In genomic region chr6:16184129-16184528, GRCh38 we compare ENCODE assay signal across 8 cellular contexts. TPM values are rescaled to one million over a fixed set of nuclear protein-coding genes. Genes with fewer than 3 reads are reported as not detected.
A peak's percentile ranks its signal among the peaks of the same experiment; 100 is the strongest.
DNase-seq lines count a peak whose midpoint lies in the region; ATAC-seq, FAIRE-seq and TF ChIP-seq lines count a peak whose summit lies in the region.

No MANE protein-coding gene starts in this region.

- H3K9me3 ChIP-seq in keratinocyte (ENCODE audit: control insufficient read depth, low read depth, low read length): no peaks in the 10 kb centered on the region

- H3K9me1 ChIP-seq in keratinocyte (ENCODE audit: control insufficient read depth, extremely low read depth, insufficient read depth, low read length): no peaks in the 10 kb centered on the region

- H3K27ac ChIP-seq in keratinocyte (ENCODE audit: control insufficient read depth, insufficient read depth, low read length): no peak overlapping the region

- peak; percentile 64 for DNase-seq in activated CD4-positive, alpha-beta T cell treated with anti-CD3 and anti-CD28 coated beads, Interleukin-2, amount 10 ng/mL, durations not matched to agents 24 days and 14 days
- no peak for DNase-seq in activated CD4-positive, alpha-beta T cell treated with anti-CD3 and anti-CD28 coated beads for 4 hours
- DNase-seq in HT-29 (ENCODE audit: low spot score) (peak; percentile 78), SW480 (ENCODE audit: low spot score) (peak; percentile 43), keratinocyte (ENCODE audit: low read depth, low spot score) (no peak), NCI-H2171 treated with DMSO at 0.1 percent for 48 hours (lab: John Stamatoyannopoulos, UW) (no peak)

- H2AFZ ChIP-seq in keratinocyte (ENCODE audit: control insufficient read depth, low read length): no peak overlapping the region

- H3K27me3 Mint-ChIP-seq in activated CD4-positive, alpha-beta T cell treated with anti-CD3 and anti-CD28 coated beads, Interleukin-2, amount 10 ng/mL, durations not matched to agents 24 days and 14 days: peaks cover 15% of the 10 kb centered on the region

- H4K20me1 ChIP-seq in keratinocyte (ENCODE audit: control insufficient read depth, extremely low read depth, insufficient read depth, low read length): no peaks in the 10 kb centered on the region

- H3K4me1 Mint-ChIP-seq in activated CD4-positive, alpha-beta T cell treated with anti-CD3 and anti-CD28 coated beads, Interleukin-2, amount 10 ng/mL, durations not matched to agents 24 days and 14 days: peaks cover 19% of the 10 kb centered on the region

- no peaks in the 10 kb centered on the region for H3K4me1 ChIP-seq in keratinocyte (ENCODE audit: control insufficient read depth, extremely low read depth, insufficient read depth, low read length)

- H3K9ac ChIP-seq in keratinocyte (ENCODE audit: control insufficient read depth, extremely low read depth, insufficient read depth, low read length): no peak overlapping the region

- no peaks in the 10 kb centered on the region for H3K36me3 ChIP-seq in keratinocyte (ENCODE audit: control insufficient read depth in 2 of 2, extremely low read depth in 1 of 2, insufficient read depth in 2 of 2, low read length in 2 of 2)

- H3K27me3 ChIP-seq in keratinocyte (ENCODE audit: control insufficient read depth, extremely low read depth, insufficient read depth, low read length): peaks cover 1% of the 10 kb centered on the region

- peaks cover 9% of the 10 kb centered on the region for H3K9me3 Mint-ChIP-seq in activated CD4-positive, alpha-beta T cell treated with anti-CD3 and anti-CD28 coated beads, Interleukin-2, amount 10 ng/mL, durations not matched to agents 24 days and 14 days

- no peaks in the 10 kb centered on the region for H3K79me2 ChIP-seq in keratinocyte (ENCODE audit: control insufficient read depth, insufficient read depth, low read length)

- no peak overlapping the region for H3K4me3 ChIP-seq in keratinocyte (ENCODE audit: control insufficient read depth in 2 of 3, extremely low read depth in 1 of 3, insufficient read depth in 2 of 3, low read depth in 1 of 3, low read length in 3 of 3)

- H3K4me2 ChIP-seq in keratinocyte (ENCODE audit: control insufficient read depth, extremely low read depth, insufficient read depth, low read depth, low read length): no peak overlapping the region

- H3K36me3 Mint-ChIP-seq in activated CD4-positive, alpha-beta T cell treated with anti-CD3 and anti-CD28 coated beads, Interleukin-2, amount 10 ng/mL, durations not matched to agents 24 days and 14 days (ENCODE audit: low read depth): peaks cover 8% of the 10 kb centered on the region

- no peak overlapping the region for H3K4me3 Mint-ChIP-seq in activated CD4-positive, alpha-beta T cell treated with anti-CD3 and anti-CD28 coated beads, Interleukin-2, amount 10 ng/mL, durations not matched to agents 24 days and 14 days

- TF ChIP-seq CTCF in keratinocyte (optimal IDR thresholded peaks at IDR 0.05 in 1 of 3, IDR thresholded peaks at IDR 0.05 in 1 of 3, conservative IDR thresholded peaks at IDR 0.05 in 1 of 3; ENCODE audit: extremely low read depth in 1 of 3, insufficient read depth in 2 of 3, low read length in 3 of 3): peak; percentile 46 to 74 (median 56)

- H3K27ac Mint-ChIP-seq in activated CD4-positive, alpha-beta T cell treated with anti-CD3 and anti-CD28 coated beads, Interleukin-2, amount 10 ng/mL, durations not matched to agents 24 days and 14 days: no peak overlapping the region

- FAIRE-seq in keratinocyte (lab: Jason Lieb, UNC): no peak

- dilution Hi-C loops in keratinocyte (cut with MboI; ENCODE audit: extremely low pct_ligation_motif_present, low sequenced_read_pairs): loop anchor here (25.0 kb wide), 1 partner anchor 497 kb away; no protein-coding TSS in a partner anchor

- intact Hi-C loops in activated CD4-positive, alpha-beta T cell treated with anti-CD3 and anti-CD28 coated beads, Interleukin-2, amount 10 ng/mL, durations not matched to agents 24 days and 14 days (cut with micrococcal nuclease): loop anchor here (10.0 kb wide), 1 partner anchor 129 kb away; no protein-coding TSS in a partner anchor

- ATAC-seq in HG03521 (IDR thresholded peaks at IDR 0.05; ENCODE audit: unreplicated experiment) (no peak), HG03460 (IDR thresholded peaks at IDR 0.05; ENCODE audit: unreplicated experiment) (no peak)

RNA-seq across cellular contexts. Expression of gene GMPR, which starts 54.3 kb away (rescaled TPM):
- 1.0 and 2.1 TPM in 2 replicates for total RNA-seq in activated CD4-positive, alpha-beta T cell treated with anti-CD3 and anti-CD28 coated beads, Interleukin-2, amount 10 ng/mL, durations not matched to agents 24 days and 14 days
- total RNA-seq in HT-29 (2014; rRNA removed; shearing (Covaris generic)): 0.08 and 0.55 TPM in 2 replicates
- 0.32 to 0.88 TPM (median 0.50 TPM) in 3 replicates for polyA plus RNA-seq in keratinocyte
- not detected for polyA plus RNA-seq in keratinocyte (2011; ENCODE audit: low read depth)
- 0.39 and 0.45 TPM in 2 replicates for polyA plus RNA-seq in keratinocyte (2011; cell fraction: cytosol; rRNA removed)
- 0.47 TPM in 1 of 2 replicates, not detected in the other for polyA plus RNA-seq in keratinocyte (2011; cell fraction: nucleus; rRNA removed)
- polyA plus RNA-seq in keratinocyte (2012; ENCODE audit: low replicate concordance): 0.34 and 0.45 TPM in 2 replicates
- 0.70 to 1.4 TPM (median 1.1 TPM) in 3 replicates for polyA minus RNA-seq in keratinocyte
- polyA minus RNA-seq in keratinocyte (2011; cell fraction: cytosol; rRNA and poly(A)+ RNA removed): not detected
- 0.53 TPM in 1 of 2 replicates, not detected in the other for polyA minus RNA-seq in keratinocyte (2011; cell fraction: nucleus; rRNA and poly(A)+ RNA removed)

RNA-seq across cellular contexts. Expression of gene MYLIP, which starts 55.2 kb away (rescaled TPM):
- 18.3 and 18.5 TPM in 2 replicates for total RNA-seq in activated CD4-positive, alpha-beta T cell treated with anti-CD3 and anti-CD28 coated beads, Interleukin-2, amount 10 ng/mL, durations not matched to agents 24 days and 14 days
- 16.3 and 26.0 TPM in 2 replicates for total RNA-seq in HT-29 (2014; rRNA removed; shearing (Covaris generic))
- polyA plus RNA-seq in keratinocyte: 4.2 to 6.4 TPM (median 5.8 TPM) in 3 replicates
- 3.3 TPM for polyA plus RNA-seq in keratinocyte (2011; ENCODE audit: low read depth)
- polyA plus RNA-seq in keratinocyte (2011; cell fraction: cytosol; rRNA removed): 2.4 and 3.4 TPM in 2 replicates
- polyA plus RNA-seq in keratinocyte (2011; cell fraction: nucleus; rRNA removed): 6.8 and 7.3 TPM in 2 replicates
- polyA plus RNA-seq in keratinocyte (2012; ENCODE audit: low replicate concordance): 2.4 and 3.1 TPM in 2 replicates
- polyA minus RNA-seq in keratinocyte: 1.3 to 10.8 TPM (median 10.5 TPM) in 3 replicates
- 4.8 TPM for polyA minus RNA-seq in keratinocyte (2011; cell fraction: cytosol; rRNA and poly(A)+ RNA removed)
- polyA minus RNA-seq in keratinocyte (2011; cell fraction: nucleus; rRNA and poly(A)+ RNA removed): 3.2 and 6.2 TPM in 2 replicates

Comparison
In these comparisons a context has a peak if more than half of its experiments do, and no peak if none do; other contexts are left out.
1. DNase-seq: peak in activated CD4-positive, alpha-beta T cell treated with anti-CD3 and anti-CD28 coated beads, Interleukin-2, amount 10 ng/mL, durations not matched to agents 24 days and 14 days (single experiment), HT-29 (single experiment) and SW480 (single experiment); none in activated CD4-positive, alpha-beta T cell treated with anti-CD3 and anti-CD28 coated beads for 4 hours (0 of 2), keratinocyte (single experiment) and NCI-H2171 treated with DMSO at 0.1 percent for 48 hours (single experiment).